ENCODE assay signal across 1 cellular context in the genomic region with DNA sequence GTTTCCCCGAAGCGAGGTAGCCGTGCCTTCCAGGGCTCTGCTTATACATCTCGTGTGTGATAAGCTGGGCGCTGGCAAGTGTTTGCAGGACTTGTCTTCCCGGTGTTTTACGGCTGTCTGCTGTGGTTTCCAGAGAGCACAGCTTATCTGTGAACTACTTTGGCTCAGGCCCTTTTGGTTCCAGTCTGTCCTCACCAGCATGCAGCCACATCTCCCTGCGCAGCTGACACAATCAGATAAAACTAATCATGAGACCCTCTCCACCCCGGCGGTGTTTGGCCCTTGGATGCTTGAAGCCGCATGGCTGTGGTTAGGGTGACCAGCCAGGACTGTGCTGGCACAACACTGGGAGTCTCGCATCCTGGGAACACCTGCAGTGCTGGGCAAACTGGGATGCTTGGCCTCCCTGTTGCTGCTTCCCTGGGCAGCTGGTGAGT.
TF ChIP-seq lines count a peak whose summit lies in the region.

No MANE protein-coding gene starts in this region.

TF ChIP-seq in K562, 482 proteins besides CTCF, POLR2A, EP300 and RAD21 (continued from another document):
- TF ChIP-seq, protein P1, sequence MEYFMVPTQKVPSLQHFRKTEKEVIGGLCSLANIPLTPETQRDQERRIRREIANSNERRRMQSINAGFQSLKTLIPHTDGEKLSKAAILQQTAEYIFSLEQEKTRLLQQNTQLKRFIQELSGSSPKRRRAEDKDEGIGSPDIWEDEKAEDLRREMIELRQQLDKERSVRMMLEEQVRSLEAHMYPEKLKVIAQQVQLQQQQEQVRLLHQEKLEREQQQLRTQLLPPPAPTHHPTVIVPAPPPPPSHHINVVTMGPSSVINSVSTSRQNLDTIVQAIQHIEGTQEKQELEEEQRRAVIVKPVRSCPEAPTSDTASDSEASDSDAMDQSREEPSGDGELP (CRISPR knock-in tag; IDR thresholded peaks at IDR 0.05; ENCODE audit: borderline replicate concordance) = peak; percentile 48; the same call in 1 of the 2 replicates
- TF ChIP-seq OTX1 (CRISPR knock-in tag; IDR thresholded peaks at IDR 0.05) (no peak), EP400 (IDR thresholded peaks at IDR 0.05) (no peak), RCOR1 (IDR thresholded peaks at IDR 0.05; ENCODE audit: borderline replicate concordance in 1 of 2, low read depth in 2 of 2, low read length in 2 of 2) (no peak), RFX1 (IDR thresholded peaks at IDR 0.05) (no peak), MEIS2 (IDR thresholded peaks at IDR 0.05; ENCODE audit: partially characterized antibody) (peak; percentile 49), POLR3G (IDR thresholded peaks at IDR 0.05; ENCODE audit: extremely low read depth, insufficient read length, insufficient replicate concordance) (no peak), GATAD2B (IDR thresholded peaks at IDR 0.05; ENCODE audit: borderline replicate concordance) (no peak), ARID2 (IDR thresholded peaks at IDR 0.05) (no peak), CBFA2T2 (conservative IDR thresholded peaks at IDR 0.05) (0 out of 2 replicates have a peak, but pooled peaks have one; percentile 6), MYC (IDR thresholded peaks at IDR 0.05; ENCODE audit: low read depth, low read length) (no peak), MYC (CRISPR knock-in tag; IDR thresholded peaks at IDR 0.05; ENCODE audit: borderline replicate concordance, low read depth) (no peak), ZNF507 (tag; conservative IDR thresholded peaks at IDR 0.05) (no peak), KLF13 (tag; IDR thresholded peaks at IDR 0.05; ENCODE audit: borderline replicate concordance, low read depth) (no peak), ZNF57 (CRISPR knock-in tag; IDR thresholded peaks at IDR 0.05) (no peak), ZNF696 (CRISPR knock-in tag; conservative IDR thresholded peaks at IDR 0.05) (no peak), ZBTB8A (IDR thresholded peaks at IDR 0.05; ENCODE audit: partially characterized antibody) (no peak), IRF2 (CRISPR knock-in tag; IDR thresholded peaks at IDR 0.05) (no peak), ZFPM2 (CRISPR knock-in tag; IDR thresholded peaks at IDR 0.05) (no peak), THRAP3 (IDR thresholded peaks at IDR 0.05; ENCODE audit: borderline replicate concordance) (no peak), RB1 (IDR thresholded peaks at IDR 0.05; ENCODE audit: low read depth) (no peak), NBN (IDR thresholded peaks at IDR 0.05; ENCODE audit: low read depth) (no peak)
- TF ChIP-seq, protein P2, sequence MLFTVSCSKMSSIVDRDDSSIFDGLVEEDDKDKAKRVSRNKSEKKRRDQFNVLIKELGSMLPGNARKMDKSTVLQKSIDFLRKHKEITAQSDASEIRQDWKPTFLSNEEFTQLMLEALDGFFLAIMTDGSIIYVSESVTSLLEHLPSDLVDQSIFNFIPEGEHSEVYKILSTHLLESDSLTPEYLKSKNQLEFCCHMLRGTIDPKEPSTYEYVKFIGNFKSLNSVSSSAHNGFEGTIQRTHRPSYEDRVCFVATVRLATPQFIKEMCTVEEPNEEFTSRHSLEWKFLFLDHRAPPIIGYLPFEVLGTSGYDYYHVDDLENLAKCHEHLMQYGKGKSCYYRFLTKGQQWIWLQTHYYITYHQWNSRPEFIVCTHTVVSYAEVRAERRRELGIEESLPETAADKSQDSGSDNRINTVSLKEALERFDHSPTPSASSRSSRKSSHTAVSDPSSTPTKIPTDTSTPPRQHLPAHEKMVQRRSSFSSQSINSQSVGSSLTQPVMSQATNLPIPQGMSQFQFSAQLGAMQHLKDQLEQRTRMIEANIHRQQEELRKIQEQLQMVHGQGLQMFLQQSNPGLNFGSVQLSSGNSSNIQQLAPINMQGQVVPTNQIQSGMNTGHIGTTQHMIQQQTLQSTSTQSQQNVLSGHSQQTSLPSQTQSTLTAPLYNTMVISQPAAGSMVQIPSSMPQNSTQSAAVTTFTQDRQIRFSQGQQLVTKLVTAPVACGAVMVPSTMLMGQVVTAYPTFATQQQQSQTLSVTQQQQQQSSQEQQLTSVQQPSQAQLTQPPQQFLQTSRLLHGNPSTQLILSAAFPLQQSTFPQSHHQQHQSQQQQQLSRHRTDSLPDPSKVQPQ (CRISPR knock-in tag; IDR thresholded peaks at IDR 0.05; ENCODE audit: borderline replicate concordance) = no peak
- TF ChIP-seq, protein P3, sequence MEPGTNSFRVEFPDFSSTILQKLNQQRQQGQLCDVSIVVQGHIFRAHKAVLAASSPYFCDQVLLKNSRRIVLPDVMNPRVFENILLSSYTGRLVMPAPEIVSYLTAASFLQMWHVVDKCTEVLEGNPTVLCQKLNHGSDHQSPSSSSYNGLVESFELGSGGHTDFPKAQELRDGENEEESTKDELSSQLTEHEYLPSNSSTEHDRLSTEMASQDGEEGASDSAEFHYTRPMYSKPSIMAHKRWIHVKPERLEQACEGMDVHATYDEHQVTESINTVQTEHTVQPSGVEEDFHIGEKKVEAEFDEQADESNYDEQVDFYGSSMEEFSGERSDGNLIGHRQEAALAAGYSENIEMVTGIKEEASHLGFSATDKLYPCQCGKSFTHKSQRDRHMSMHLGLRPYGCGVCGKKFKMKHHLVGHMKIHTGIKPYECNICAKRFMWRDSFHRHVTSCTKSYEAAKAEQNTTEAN (CRISPR knock-in tag; IDR thresholded peaks at IDR 0.05) = no peak
